In the genomic region with DNA sequence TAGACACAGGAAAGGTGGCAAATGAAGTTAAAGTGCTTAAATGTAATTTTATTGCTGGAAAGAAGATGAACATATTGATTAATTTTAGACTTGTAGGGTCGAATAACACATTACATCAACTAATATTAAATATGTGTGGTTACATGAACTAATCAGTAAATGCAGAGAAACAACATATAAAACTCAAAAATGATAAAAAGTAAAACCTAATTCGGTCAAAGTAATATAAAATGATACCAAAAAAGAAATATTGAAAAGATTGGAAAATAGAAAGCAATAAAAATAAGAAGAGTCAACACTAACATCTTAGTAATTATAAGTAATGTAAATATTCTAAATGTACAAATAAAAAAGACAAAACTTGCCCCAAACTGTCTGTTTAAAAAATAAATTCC, we compare ENCODE assay signal across 1 cellular context.
TF ChIP-seq lines count a peak whose summit lies in the region.

No MANE protein-coding gene starts in this region.

TF ChIP-seq in SK-N-SH treated with all-trans-retinoic acid at 6 μM for 48 hours, 23 proteins besides CTCF, POLR2A, EP300 and RAD21 (continued from another document):
- TF ChIP-seq TOX (CRISPR knock-in tag; IDR thresholded peaks at IDR 0.05; ENCODE audit: borderline replicate concordance) = no peak
- no peak for TF ChIP-seq CSDC2 (CRISPR knock-in tag; IDR thresholded peaks at IDR 0.05)
- TF ChIP-seq, protein P1, sequence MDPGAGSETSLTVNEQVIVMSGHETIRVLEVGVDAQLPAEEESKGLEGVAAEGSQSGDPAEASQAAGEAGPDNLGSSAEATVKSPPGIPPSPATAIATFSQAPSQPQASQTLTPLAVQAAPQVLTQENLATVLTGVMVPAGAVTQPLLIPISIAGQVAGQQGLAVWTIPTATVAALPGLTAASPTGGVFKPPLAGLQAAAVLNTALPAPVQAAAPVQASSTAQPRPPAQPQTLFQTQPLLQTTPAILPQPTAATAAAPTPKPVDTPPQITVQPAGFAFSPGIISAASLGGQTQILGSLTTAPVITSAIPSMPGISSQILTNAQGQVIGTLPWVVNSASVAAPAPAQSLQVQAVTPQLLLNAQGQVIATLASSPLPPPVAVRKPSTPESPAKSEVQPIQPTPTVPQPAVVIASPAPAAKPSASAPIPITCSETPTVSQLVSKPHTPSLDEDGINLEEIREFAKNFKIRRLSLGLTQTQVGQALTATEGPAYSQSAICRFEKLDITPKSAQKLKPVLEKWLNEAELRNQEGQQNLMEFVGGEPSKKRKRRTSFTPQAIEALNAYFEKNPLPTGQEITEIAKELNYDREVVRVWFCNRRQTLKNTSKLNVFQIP (CRISPR knock-in tag; IDR thresholded peaks at IDR 0.05; ENCODE audit: borderline replicate concordance, low read depth) = no peak
- no peak for TF ChIP-seq ESRRG (CRISPR knock-in tag; IDR thresholded peaks at IDR 0.05)
TF ChIP-seq in SK-N-SH treated with all-trans-retinoic acid at 6 μM for 48 hours: peak in this region for 0.
